23 cellular contexts compared by ENCODE assay signal in the genomic region with DNA sequence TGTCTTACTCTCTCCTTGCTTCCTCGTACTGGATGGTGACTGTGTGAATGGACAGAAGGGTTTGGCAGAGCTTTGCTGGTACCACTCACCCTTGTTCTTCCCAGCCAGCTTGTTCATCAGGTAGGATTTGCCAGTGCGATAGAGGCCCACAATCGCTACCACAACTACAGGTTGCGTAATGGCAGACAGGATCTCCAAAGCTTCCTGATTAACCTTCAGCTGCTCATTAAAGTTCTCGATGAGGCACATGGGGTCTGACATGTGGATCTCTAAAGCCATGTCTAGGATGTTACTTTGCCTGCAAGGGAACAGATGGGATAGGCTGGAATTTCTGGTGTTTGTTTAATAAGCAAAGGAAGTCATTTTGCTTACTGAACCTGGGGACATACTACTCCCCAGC. TPM values are rescaled to one million over a fixed set of nuclear protein-coding genes. Genes with fewer than 3 reads are reported as not detected.
DNase-seq lines count a peak whose midpoint lies in the region; ATAC-seq, FAIRE-seq and TF ChIP-seq lines count a peak whose summit lies in the region.
"Had no signal": no experiment of that assay in that cellular context is flagged by ENCODE, and none has a peak within 500 bp of the region (broad histone marks: within the 10 kb centered on the region; RNA-seq: fewer than 3 reads in every experiment).

No MANE protein-coding gene starts in this region.

- CTCF ChIA-PET in activated CD4-positive, alpha-beta memory T cell treated with anti-CD3 and anti-CD28 coated beads for 36 hours (lab: Charles Lee), result interaction anchor here (0.7 to 1.9 kb wide), 2 partner anchors 89 to 221 kb away, joined by 3 to 6 read pairs; no protein-coding TSS in a partner anchor
- CTCF ChIA-PET in H1 (lab: Charles Lee; ENCODE audit: partially characterized antibody), result interaction anchor here (0.7 kb wide), 1 partner anchor 190 kb away, joined by 3 read pairs; no protein-coding TSS in a partner anchor

- H3K18ac ChIP-seq in H1 (ENCODE audit: extremely low read depth, low read length), result no peak overlapping the region

- intact Hi-C loops in activated CD4-positive, alpha-beta memory T cell treated with anti-CD3 and anti-CD28 coated beads for 36 hours (cut with micrococcal nuclease), result no loop called here

- H3K9me3 ChIP-seq in DND-41 (ENCODE audit: insufficient read depth, low read length, severe bottlenecking) (peaks cover 2% of the 10 kb centered on the region), H1 (ENCODE audit: insufficient read depth in 2 of 2, low read depth in 1 of 2, low read length in 1 of 2) (peaks cover 0 to 6% of the 10 kb centered on the region in 2 experiments; a peak in 1 of 4 replicates)
- H3K9me3 ChIP-seq: ascending aorta, HAP-1, neutrophil, transverse colon had no signal

- no peak overlapping the region for H2AK5ac ChIP-seq in H1 (ENCODE audit: low read depth, low read length)

- H3K4me3 Mint-ChIP-seq in activated T-cell treated with anti-CD3 and anti-CD28 coated beads, Interleukin-2, amount 50 U/mL, for 24 hours, result peak overlapping the region; percentile 91
- peak overlapping the region; percentile 64 for H3K4me3 Mint-ChIP-seq in activated CD4-positive, alpha-beta memory T cell treated with anti-CD3 and anti-CD28 coated beads for 36 hours

- H3K36me3 Mint-ChIP-seq in activated T-cell treated with anti-CD3 and anti-CD28 coated beads, Interleukin-2, amount 50 U/mL, for 24 hours (ENCODE audit: low read depth), result peaks cover 80% of the 10 kb centered on the region
- peaks cover 60% of the 10 kb centered on the region for H3K36me3 Mint-ChIP-seq in activated CD4-positive, alpha-beta memory T cell treated with anti-CD3 and anti-CD28 coated beads for 36 hours

- H3K79me1 ChIP-seq in H1 (ENCODE audit: low read depth, low read length), result no peaks in the 10 kb centered on the region

- H3K4me1 ChIP-seq in DND-41 (ENCODE audit: insufficient read depth, low read length) (peaks cover 77% of the 10 kb centered on the region), H1 (replicated peaks in 1 of 4; ENCODE audit: control insufficient read depth in 3 of 4, insufficient read depth in 4 of 4, low read length in 3 of 4) (no peaks in the 10 kb centered on the region)
- H3K4me1 ChIP-seq: HAP-1 had no signal

- H3K23ac ChIP-seq in H1 (ENCODE audit: insufficient read length), result no peak overlapping the region

- H3K4me1 Mint-ChIP-seq in activated T-cell treated with anti-CD3 and anti-CD28 coated beads, Interleukin-2, amount 50 U/mL, for 24 hours (ENCODE audit: low read depth), result peaks cover 76% of the 10 kb centered on the region
- H3K4me1 Mint-ChIP-seq in activated CD4-positive, alpha-beta memory T cell treated with anti-CD3 and anti-CD28 coated beads for 36 hours (ENCODE audit: low read depth), result peaks cover 70% of the 10 kb centered on the region

- H3K27me3 Mint-ChIP-seq in activated T-cell treated with anti-CD3 and anti-CD28 coated beads, Interleukin-2, amount 50 U/mL, for 24 hours, result no peaks in the 10 kb centered on the region
- H3K27me3 Mint-ChIP-seq in activated CD4-positive, alpha-beta memory T cell treated with anti-CD3 and anti-CD28 coated beads for 36 hours, result no peaks in the 10 kb centered on the region

- FAIRE-seq in H1 (lab: Jason Lieb, UNC), result no peak
- FAIRE-seq: GM12891 had no signal

- DNase-seq in activated T-cell treated with anti-CD3 and anti-CD28 coated beads, Interleukin-2, amount 50 U/mL, for 24 hours, result no peak
- DNase-seq in activated T-cell treated with anti-CD3 and anti-CD28 coated beads, Interleukin-2, amount 50 U/mL, for 48 hours, result no peak
- DNase-seq in DND-41 (peak; percentile 48), H1 (ENCODE audit: low read depth in 1 of 2, low spot score in 2 of 2) (no peak), foreskin fibroblast (no peak), NCI-H1105 (lab: John Stamatoyannopoulos, UW) (no peak)
- DNase-seq in activated CD4-positive, alpha-beta memory T cell treated with anti-CD3 and anti-CD28 coated beads for 36 hours, result no peak
- DNase-seq: activated CD4-positive, alpha-beta T cell treated with anti-CD3 and anti-CD28 coated beads, Interleukin-2, amount 50 U/mL, for 48 hours; activated effector memory CD4-positive, alpha-beta T cell treated with Interleukin-2 at 50 U/mL for 16 hours; central memory CD4-positive, alpha-beta T cell; dorsolateral prefrontal cortex; left ventricle myocardium superior; NCI-H1694 treated with DMSO at 0.1 percent for 48 hours; stimulated activated naive CD4-positive, alpha-beta T cell treated with Interleukin-2 at 50 U/mL for 16 hours; transverse colon had no signal

- no peak overlapping the region for H2BK120ac ChIP-seq in H1 (replicated peaks; ENCODE audit: low read depth, low read length)

- TF ChIP-seq EP300 in H1 (IDR thresholded peaks at IDR 0.05; ENCODE audit: borderline replicate concordance in 1 of 2, low read depth in 2 of 2, low read length in 2 of 2), result no peak

- no peak overlapping the region for H2BK12ac ChIP-seq in H1 (ENCODE audit: low read depth, low read length)

- peaks cover 67% of the 10 kb centered on the region for H3K36me3 ChIP-seq in DND-41 (ENCODE audit: insufficient read depth, low read length)
- H3K36me3 ChIP-seq in H1 (ENCODE audit: control insufficient read depth in 2 of 4, insufficient read depth in 4 of 4, low read length in 3 of 4), result no peaks in the 10 kb centered on the region
- H3K36me3 ChIP-seq: ascending aorta, HAP-1, transverse colon had no signal

- TF ChIP-seq RAD21 in H1 (IDR thresholded peaks at IDR 0.05 in 1 of 2, conservative IDR thresholded peaks at IDR 0.05 in 1 of 2; ENCODE audit: low read depth in 2 of 2, low read length in 2 of 2), result no peak

- no peaks in the 10 kb centered on the region for H3K23me2 ChIP-seq in H1 (ENCODE audit: low read depth, low read length)

- H3K4ac ChIP-seq in H1 (replicated peaks; ENCODE audit: insufficient read length, low read depth, low read length), result no peak overlapping the region

- peak overlapping the region; percentile 61 to 69; a peak in 3 of 4 replicates for H3K4me3 ChIP-seq in DND-41 (ENCODE audit: low read depth in 1 of 2, low read length in 2 of 2)
- H3K4me3 ChIP-seq in H1 (ENCODE audit: extremely low read depth in 1 of 4, insufficient read depth in 2 of 4, low read depth in 3 of 4, low read length in 4 of 4), result no peak overlapping the region
- H3K4me3 ChIP-seq in foreskin fibroblast (ENCODE audit: low read depth in 1 of 2, low read length in 2 of 2), result no peak overlapping the region
- H3K4me3 ChIP-seq: ascending aorta, dorsolateral prefrontal cortex, HAP-1, transverse colon had no signal

- H3K14ac ChIP-seq in H1 (ENCODE audit: insufficient read length), result no peak overlapping the region

- no peak overlapping the region for H3K56ac ChIP-seq in H1 (replicated peaks; ENCODE audit: insufficient read length, low read depth, low read length)

- H3K27me3 ChIP-seq in DND-41 (ENCODE audit: insufficient read depth, low read length, poor library complexity), result no peaks in the 10 kb centered on the region
- no peaks in the 10 kb centered on the region for H3K27me3 ChIP-seq in H1 (replicated peaks in 1 of 4; ENCODE audit: control insufficient read depth in 3 of 4, extremely low read depth in 1 of 4, insufficient read depth in 3 of 4, low read length in 3 of 4)
- H3K27me3 ChIP-seq: ascending aorta, dorsolateral prefrontal cortex, neutrophil, transverse colon had no signal

- no peak overlapping the region for H4K91ac ChIP-seq in H1 (replicated peaks; ENCODE audit: insufficient read length, low read length)

- peaks cover 86% of the 10 kb centered on the region for H3K79me2 ChIP-seq in DND-41 (ENCODE audit: insufficient read depth, low read length)
- no peaks in the 10 kb centered on the region for H3K79me2 ChIP-seq in H1 (ENCODE audit: control insufficient read depth in 1 of 2, insufficient read depth in 2 of 2, low read length in 2 of 2)

- no peak overlapping the region for H4K5ac ChIP-seq in H1 (ENCODE audit: insufficient read length, low read depth, low read length)

- no peak overlapping the region for H4K8ac ChIP-seq in H1 (ENCODE audit: extremely low read depth, insufficient read depth, low read length)

- H3K9ac ChIP-seq in DND-41 (ENCODE audit: low read depth, low read length) (peak overlapping the region; percentile 66), H1 (replicated peaks in 1 of 4; ENCODE audit: extremely low read depth in 1 of 4, low read depth in 3 of 4, low read length in 3 of 4) (no peak overlapping the region)

- H4K20me1 ChIP-seq in DND-41 (ENCODE audit: insufficient read depth, low read length) (no peaks in the 10 kb centered on the region; the same call in 1 of the 2 replicates), H1 (replicated peaks in 1 of 2; ENCODE audit: control insufficient read depth in 1 of 2, insufficient read depth in 2 of 2, low read length in 2 of 2) (no peaks in the 10 kb centered on the region)

- peaks cover 5% of the 10 kb centered on the region for H3K9me3 Mint-ChIP-seq in activated T-cell treated with anti-CD3 and anti-CD28 coated beads, Interleukin-2, amount 50 U/mL, for 24 hours
- H3K9me3 Mint-ChIP-seq in activated CD4-positive, alpha-beta memory T cell treated with anti-CD3 and anti-CD28 coated beads for 36 hours, result peaks cover 3% of the 10 kb centered on the region

- POLR2A ChIA-PET in activated CD4-positive, alpha-beta memory T cell treated with anti-CD3 and anti-CD28 coated beads for 36 hours (lab: Charles Lee), result interaction anchor here (7.6 kb wide), 1 partner anchor 144 kb away, joined by 72 read pairs; a partner anchor contains a TSS
- POLR2A ChIA-PET in H1 (lab: Charles Lee; ENCODE audit: partially characterized antibody), result no interaction called here

- H2BK5ac ChIP-seq in H1 (ENCODE audit: low read depth, low read length), result no peak overlapping the region

- peak overlapping the region; percentile 87 for H3K27ac ChIP-seq in DND-41 (ENCODE audit: low read length)
- H3K27ac ChIP-seq in H1 (ENCODE audit: low read depth, low read length), result no peak overlapping the region
- H3K27ac ChIP-seq: ascending aorta, C4-2B, dorsolateral prefrontal cortex, epithelial cell of prostate, neutrophil, transverse colon had no signal

- TF ChIP-seq CTCF in DND-41 (IDR thresholded peaks at IDR 0.05; ENCODE audit: borderline replicate concordance, extremely low read depth, low read length, poor library complexity, severe bottlenecking), result no peak
- no peak for TF ChIP-seq CTCF in H1 (IDR thresholded peaks at IDR 0.05; ENCODE audit: control extremely low read depth in 1 of 3, insufficient read depth in 1 of 3, low read depth in 1 of 3, low read length in 3 of 3)
- no peak for TF ChIP-seq CTCF in foreskin fibroblast (IDR thresholded peaks at IDR 0.05; ENCODE audit: low read depth, low read length)

- peak overlapping the region; percentile 90 for H3K27ac Mint-ChIP-seq in activated T-cell treated with anti-CD3 and anti-CD28 coated beads, Interleukin-2, amount 50 U/mL, for 24 hours
- H3K27ac Mint-ChIP-seq in activated CD4-positive, alpha-beta memory T cell treated with anti-CD3 and anti-CD28 coated beads for 36 hours, result no peak overlapping the region

- ATAC-seq in DND-41 (ENCODE audit: insufficient read depth, low read depth), result 0 out of 3 replicates have a peak, but pooled peaks have one; percentile 11
- no peak for ATAC-seq in HG02610 (IDR thresholded peaks at IDR 0.05; ENCODE audit: unreplicated experiment)
- ATAC-seq: left ventricle myocardium superior had no signal

- 92% methylated on average over 5 of the region's 5 CpGs; no CpG with 5 or more reads in 1 of the 2 experiments for WGBS in H1 (ENCODE audit: extremely low coverage in 1 of 2, insufficient coverage in 1 of 2, insufficient read length in 1 of 2, insufficient replicate concordance in 2 of 2, low coverage in 1 of 2, low lambda C conversion rate in 2 of 2, missing lambda C conversion rate in 1 of 2), 2 experiments

- no peak overlapping the region for H2BK20ac ChIP-seq in H1 (ENCODE audit: low read length)

- H2AFZ ChIP-seq in DND-41 (ENCODE audit: low read depth, low read length), result no peak overlapping the region
- H2AFZ ChIP-seq in H1 (ENCODE audit: low read length), result peak overlapping the region; percentile 82; the same call in 1 of the 2 replicates

- peak overlapping the region; percentile 88 for H3K4me2 ChIP-seq in DND-41 (ENCODE audit: insufficient read depth, low read length)
- no peak overlapping the region for H3K4me2 ChIP-seq in H1 (ENCODE audit: insufficient read depth in 1 of 2, low read depth in 2 of 2, low read length in 2 of 2)

- no peak overlapping the region for H2BK15ac ChIP-seq in H1 (ENCODE audit: low read length)

- TF ChIP-seq POLR2A in H1 (IDR thresholded peaks at IDR 0.05; ENCODE audit: control extremely low read depth in 1 of 2, low read depth in 2 of 2, low read length in 2 of 2), result no peak

RNA-seq across cellular contexts. Expression of a gene that starts 3.4 kb away (rescaled TPM):
- 10 to 100 TPM; 95.1 to 95.7 TPM for total RNA-seq in activated CD4-positive, alpha-beta memory T cell treated with anti-CD3 and anti-CD28 coated beads for 36 hours
- total RNA-seq in H1 (2021; fragmentation: NEBNext Ultra II Directional; extraction: Animal tissue kit (Norgen Biotek cat#: 25700)), result not detected in 2 replicates
- polyA plus RNA-seq in H1 (2011; rRNA removed), result not detected in 2 replicates
- not detected for polyA plus RNA-seq in H1 (2011; cell fraction: cytosol; rRNA removed)
- not detected for polyA plus RNA-seq in H1 (2011; cell fraction: nucleus; rRNA removed)
- not detected in 4 replicates for polyA plus RNA-seq in H1 (2012, experiment 1 of 2)
- not detected for polyA plus RNA-seq in H1 (2012, experiment 2 of 2)
- polyA plus RNA-seq in H1 (2013, experiment 1 of 2), result not detected
- not detected for polyA plus RNA-seq in H1 (2013, experiment 2 of 2)
- polyA minus RNA-seq in H1 (2011; rRNA and poly(A)+ RNA removed), result not detected in 2 replicates
- not detected for polyA minus RNA-seq in H1 (2011; cell fraction: cytosol; rRNA and poly(A)+ RNA removed)
- not detected for polyA minus RNA-seq in H1 (2011; cell fraction: nucleus; rRNA and poly(A)+ RNA removed)
- total RNA-seq: ascending aorta, OCI-LY7 had no signal

Comparison
In these comparisons a context has a peak if more than half of its experiments do, and no peak if none do; other contexts are left out.
1. H3K4me3 ChIP-seq: peak in DND-41 (2 of 2); none in H1 (0 of 4) and foreskin fibroblast (0 of 2).
2. RNA of a gene that starts 3.4 kb away (total RNA-seq): 95.1 to 95.7 TPM in activated CD4-positive, alpha-beta memory T cell treated with anti-CD3 and anti-CD28 coated beads for 36 hours; not detected in H1; every median in the first group is over 10 times any median in the second.